ENCODE assay signal across 8 cellular contexts in genomic region chr16:2008009-2008526, GRCh38. TPM values are rescaled to one million over a fixed set of nuclear protein-coding genes. Genes with fewer than 3 reads are reported as not detected.
DNase-seq lines count a peak whose midpoint lies in the region; ATAC-seq, FAIRE-seq and TF ChIP-seq lines count a peak whose summit lies in the region.

No MANE protein-coding gene starts in this region.

- peak overlapping the region; percentile 81 to 100 (median 96) for H3K4me3 ChIP-seq in BLaER1 treated with 17β-estradiol and CSF1 and Interleukin-3, amounts not matched to agents 10 nM and 100 nM
- peak overlapping the region; percentile 75 for H3K4me3 ChIP-seq in Jurkat, Clone E6-1 (ENCODE audit: low read length)
- H3K4me3 ChIP-seq in kidney (ENCODE audit: low read length in 2 of 2): peak overlapping the region in 1 of 2 donors; percentile 75
- peak overlapping the region in 2 of 4 donors; percentile 14 to 68 for H3K4me3 ChIP-seq in tibial nerve

- TF ChIP-seq EP300 in tibial nerve (IDR thresholded peaks at IDR 0.05): no peak

- H4K20me1 ChIP-seq in BLaER1 treated with 17β-estradiol and CSF1 and Interleukin-3, amounts not matched to agents 10 nM and 100 nM: peaks cover 55 to 64% (median 62%) of the 10 kb centered on the region in 11 experiments

- no peak for TF ChIP-seq POLR2A in tibial nerve (IDR thresholded peaks at IDR 0.05)

- H3K9me3 Mint-ChIP-seq in activated naive CD4-positive, alpha-beta T cell treated with anti-CD3 and anti-CD28 coated beads, Interleukin-2, amount 50 U/mL, for 72 hours: no peaks in the 10 kb centered on the region

- peak overlapping the region; percentile 90 to 97 for H3K27ac Mint-ChIP-seq in activated naive CD4-positive, alpha-beta T cell treated with anti-CD3 and anti-CD28 coated beads, Interleukin-2, amount 50 U/mL, for 72 hours

- no peaks in the 10 kb centered on the region for H3K9me3 ChIP-seq in BLaER1 treated with 17β-estradiol and CSF1 and Interleukin-3, amounts not matched to agents 10 nM and 100 nM (replicated peaks in 1 of 11)
- H3K9me3 ChIP-seq in kidney (ENCODE audit: control insufficient read depth in 1 of 2, low read length in 2 of 2) (no peaks in the 10 kb centered on the region), tibial nerve (no peaks in the 10 kb centered on the region)

- no peak for DNase-seq in Jurkat, Clone E6-1 (ENCODE audit: low read depth, low spot score)
- DNase-seq in activated naive CD4-positive, alpha-beta T cell treated with anti-CD3 and anti-CD28 coated beads, Interleukin-2, amount 50 U/mL, for 72 hours (ENCODE audit: low spot score in 2 of 2): no peak
- DNase-seq in kidney (peak; percentile 64), tibial nerve (ENCODE audit: low spot score in 2 of 2) (peak in 1 of 2 donors; percentile 33)

- peak overlapping the region; percentile 32 to 97 (median 94); a peak in 19 of 22 replicates for H3K27ac ChIP-seq in BLaER1 treated with 17β-estradiol and CSF1 and Interleukin-3, amounts not matched to agents 10 nM and 100 nM
- H3K27ac ChIP-seq in kidney (ENCODE audit: low read depth in 2 of 2, low read length in 2 of 2) (no peak overlapping the region), tibial nerve (peak overlapping the region in 3 of 4 donors; percentile 84 to 92 (median 92))

- TF ChIP-seq CTCF in kidney (IDR thresholded peaks at IDR 0.05; ENCODE audit: borderline replicate concordance, extremely low read depth, insufficient read depth) (no peak), tibial nerve (IDR thresholded peaks at IDR 0.05) (no peak)

- H3K36me3 Mint-ChIP-seq in activated naive CD4-positive, alpha-beta T cell treated with anti-CD3 and anti-CD28 coated beads, Interleukin-2, amount 50 U/mL, for 72 hours: peaks cover 22 to 24% of the 10 kb centered on the region in 2 donors

- H3K9ac ChIP-seq in BLaER1 treated with 17β-estradiol and CSF1 and Interleukin-3, amounts not matched to agents 10 nM and 100 nM: peak overlapping the region; percentile 86 to 99 (median 97)
- peak overlapping the region; percentile 9 to 80 for H3K9ac ChIP-seq in kidney (ENCODE audit: low read length in 2 of 2)

- H3K4me2 ChIP-seq in BLaER1 treated with 17β-estradiol and CSF1 and Interleukin-3, amounts not matched to agents 10 nM and 100 nM: peak overlapping the region; percentile 94 to 100 (median 98)

- no peaks in the 10 kb centered on the region for H3K27me3 ChIP-seq in BLaER1 treated with 17β-estradiol and CSF1 and Interleukin-3, amounts not matched to agents 10 nM and 100 nM
- H3K27me3 ChIP-seq in tibial nerve: no peaks in the 10 kb centered on the region

- 42 to 48% methylated on average over 14 to 15 of the region's 15 CpGs for WGBS in tibial nerve, 2 donors

- intact Hi-C loops in kidney (cut with DNase I): no loop called here

- H3K4me1 ChIP-seq in BLaER1 treated with 17β-estradiol and CSF1 and Interleukin-3, amounts not matched to agents 10 nM and 100 nM: peaks cover 59 to 77% (median 64%) of the 10 kb centered on the region in 10 experiments
- H3K4me1 ChIP-seq in kidney (ENCODE audit: control insufficient read depth in 1 of 2, insufficient read depth in 1 of 2, low read depth in 1 of 2, low read length in 2 of 2) (peaks cover 3 to 41% of the 10 kb centered on the region in 2 donors), tibial nerve (peaks cover 4 to 69% (median 61%) of the 10 kb centered on the region in 4 donors)

- peaks cover 5 to 43% (median 27%) of the 10 kb centered on the region in 11 experiments for H3K36me3 ChIP-seq in BLaER1 treated with 17β-estradiol and CSF1 and Interleukin-3, amounts not matched to agents 10 nM and 100 nM
- no peaks in the 10 kb centered on the region for H3K36me3 ChIP-seq in kidney (ENCODE audit: control insufficient read depth in 1 of 2, insufficient read depth in 2 of 2, low read length in 2 of 2)
- peaks cover 0 to 6% (median 0%) of the 10 kb centered on the region in 3 donors for H3K36me3 ChIP-seq in tibial nerve

- ATAC-seq in activated naive CD4-positive, alpha-beta T cell treated with anti-CD3 and anti-CD28 coated beads, Interleukin-2, amount 50 U/mL, for 72 hours: peak in 1 of 2 donors; percentile 13
- ATAC-seq in GM18861 (IDR thresholded peaks at IDR 0.05; ENCODE audit: unreplicated experiment): no peak
- no peak for ATAC-seq in HG03039 (IDR thresholded peaks at IDR 0.05; ENCODE audit: unreplicated experiment)
- no peak for ATAC-seq in HG03571 (IDR thresholded peaks at IDR 0.05; ENCODE audit: unreplicated experiment)

- no peak for FAIRE-seq in kidney (lab: Jason Lieb, UNC)

RNA-seq across cellular contexts. Expression of gene ZNF598, which starts 1.6 kb away (rescaled TPM):
- polyA plus RNA-seq in Jurkat, Clone E6-1 (2012; ENCODE audit: insufficient read depth, insufficient read length): 44.6 TPM
- total RNA-seq in activated naive CD4-positive, alpha-beta T cell treated with anti-CD3 and anti-CD28 coated beads, Interleukin-2, amount 50 U/mL, for 72 hours: 10 to 100 TPM; 72.2 to 87.9 TPM
- total RNA-seq in kidney (34.9 TPM), tibial nerve (10 to 100 TPM; 37.0 to 83.1 (median 49.2) TPM)
- 14.3 TPM for polyA plus RNA-seq in kidney (ENCODE audit: insufficient read depth, low read depth, low replicate concordance)

RNA-seq across cellular contexts. Expression of gene NPW, which starts 11.5 kb away (rescaled TPM):
- not detected for polyA plus RNA-seq in Jurkat, Clone E6-1 (2012; ENCODE audit: insufficient read depth, insufficient read length)
- total RNA-seq in activated naive CD4-positive, alpha-beta T cell treated with anti-CD3 and anti-CD28 coated beads, Interleukin-2, amount 50 U/mL, for 72 hours: 1 to 10 TPM in 1 of 2 donors, under 1 TPM in 1; 0.61 to 4.6 TPM
- total RNA-seq in kidney (not detected), tibial nerve (1 to 10 TPM in 2 of 4 donors, not detected in 2; 3.0 to 3.1 TPM)
- not detected for polyA plus RNA-seq in kidney (ENCODE audit: insufficient read depth, low read depth, low replicate concordance)

RNA-seq across cellular contexts. Expression of gene SYNGR3, which starts 18.3 kb away (rescaled TPM):
- 4.3 TPM for polyA plus RNA-seq in Jurkat, Clone E6-1 (2012; ENCODE audit: insufficient read depth, insufficient read length)
- 1 to 10 TPM; 2.0 to 9.0 TPM for total RNA-seq in activated naive CD4-positive, alpha-beta T cell treated with anti-CD3 and anti-CD28 coated beads, Interleukin-2, amount 50 U/mL, for 72 hours
- 2.2 TPM for total RNA-seq in kidney
- 4.6 TPM for polyA plus RNA-seq in kidney (ENCODE audit: insufficient read depth, low read depth, low replicate concordance)
- total RNA-seq in tibial nerve: 1 to 10 TPM in 1 of 4 donors, not detected in 3; 3.9 TPM

RNA-seq across cellular contexts. Expression of gene NHERF2, which starts 18.6 kb away (rescaled TPM):
- 31.7 TPM for polyA plus RNA-seq in Jurkat, Clone E6-1 (2012; ENCODE audit: insufficient read depth, insufficient read length)
- total RNA-seq in activated naive CD4-positive, alpha-beta T cell treated with anti-CD3 and anti-CD28 coated beads, Interleukin-2, amount 50 U/mL, for 72 hours: 1 to 10 TPM in 1 of 2 donors, under 1 TPM in 1; 0.82 to 3.7 TPM
- 238 TPM for total RNA-seq in kidney
- 405 TPM for polyA plus RNA-seq in kidney (ENCODE audit: insufficient read depth, low read depth, low replicate concordance)
- total RNA-seq in tibial nerve: 10 to 100 TPM; 54.7 to 83.1 (median 64.9) TPM

RNA-seq across cellular contexts. Expression of gene GFER, which starts 24.1 kb away (rescaled TPM):
- polyA plus RNA-seq in Jurkat, Clone E6-1 (2012; ENCODE audit: insufficient read depth, insufficient read length): 41.8 TPM
- total RNA-seq in activated naive CD4-positive, alpha-beta T cell treated with anti-CD3 and anti-CD28 coated beads, Interleukin-2, amount 50 U/mL, for 72 hours: 10 to 100 TPM; 19.1 to 25.0 TPM
- total RNA-seq in kidney (25.0 TPM), tibial nerve (10 to 100 TPM; 13.4 to 20.2 (median 18.1) TPM)
- 45.6 TPM for polyA plus RNA-seq in kidney (ENCODE audit: insufficient read depth, low read depth, low replicate concordance)

Comparison
In these comparisons a context has a peak if more than half of its experiments do, and no peak if none do; other contexts are left out.
1. H3K27ac ChIP-seq: peak in BLaER1 treated with 17β-estradiol and CSF1 and Interleukin-3, amounts not matched to agents 10 nM and 100 nM (11 of 11) and tibial nerve (3 of 4); none in kidney (0 of 2).